ENCODE assay signal across 20 cellular contexts in the genomic region with DNA sequence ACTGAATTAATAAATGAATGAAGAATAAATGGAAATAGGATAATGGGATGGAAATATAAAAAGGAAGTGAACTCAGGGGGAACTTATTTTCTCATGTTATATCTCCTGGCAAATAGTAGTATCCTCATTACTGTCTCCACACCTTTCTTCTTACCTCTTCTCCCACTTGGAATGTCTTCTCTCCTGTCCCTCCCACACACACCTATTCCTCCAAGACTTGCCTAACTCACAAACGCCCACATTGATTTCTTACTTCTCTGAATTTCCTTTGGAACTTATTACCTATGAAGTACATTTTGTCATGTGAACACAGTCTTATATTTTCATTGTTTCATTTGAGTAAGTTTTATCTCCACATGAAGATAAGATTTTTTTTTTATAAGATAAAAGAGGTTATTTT.
"Had no signal": no experiment of that assay in that cellular context is flagged by ENCODE, and none has a peak within 500 bp of the region (broad histone marks: within the 10 kb centered on the region; RNA-seq: fewer than 3 reads in every experiment).

No MANE protein-coding gene starts in this region.

- H3K9me3 Mint-ChIP-seq: endodermal cell had no signal

- H3K27me3 Mint-ChIP-seq: dendritic cell treated with granulocyte-macrophage colony-stimulating factor and Interleukin-4, amounts not matched to agents 40 ng/mL and 50 ng/mL, for 4 days; effector memory CD8-positive, alpha-beta T cell had no signal

- H3K4me3 Mint-ChIP-seq: dendritic cell treated with granulocyte-macrophage colony-stimulating factor and Interleukin-4, amounts not matched to agents 40 ng/mL and 50 ng/mL, for 4 days; effector memory CD8-positive, alpha-beta T cell; endodermal cell had no signal

- ATAC-seq: effector memory CD8-positive, alpha-beta T cell; gastrocnemius medialis; heart right ventricle; left cardiac atrium; left lung; left ventricle myocardium superior; lower lobe of right lung had no signal

- H3K9me3 ChIP-seq: colonic mucosa, gastrocnemius medialis, lower lobe of right lung had no signal

- DNase-seq: colonic mucosa; cortex of kidney; effector CD8-positive, alpha-beta T cell; effector memory CD8-positive, alpha-beta T cell; endodermal cell; erythroblast; esophagus squamous epithelium; foreskin fibroblast; gastrocnemius medialis; glutamatergic neuron; heart right ventricle; hippocampal formation; left cardiac atrium; left lung; left ventricle myocardium superior; lower lobe of right lung; mesenchymal stem cell; midbrain had no signal

- H3K4me1 ChIP-seq: colonic mucosa, left lung, lower lobe of right lung had no signal

- H3K27ac Mint-ChIP-seq: dendritic cell treated with granulocyte-macrophage colony-stimulating factor and Interleukin-4, amounts not matched to agents 40 ng/mL and 50 ng/mL, for 4 days; effector memory CD8-positive, alpha-beta T cell; endodermal cell had no signal

- H3K27ac ChIP-seq: colonic mucosa, epithelial cell of prostate, gastrocnemius medialis, heart right ventricle, left lung, lower lobe of right lung had no signal

- H3K4me3 ChIP-seq: colonic mucosa, esophagus squamous epithelium, gastrocnemius medialis, heart right ventricle, left lung, lower lobe of right lung had no signal

- H3K27me3 ChIP-seq: colonic mucosa, esophagus squamous epithelium, gastrocnemius medialis, heart right ventricle, left lung had no signal

- H3K36me3 ChIP-seq: colonic mucosa, esophagus squamous epithelium, gastrocnemius medialis, heart right ventricle, left lung, lower lobe of right lung had no signal
